Comparison of ENCODE assay signal across 1 cellular context in the genomic region with DNA sequence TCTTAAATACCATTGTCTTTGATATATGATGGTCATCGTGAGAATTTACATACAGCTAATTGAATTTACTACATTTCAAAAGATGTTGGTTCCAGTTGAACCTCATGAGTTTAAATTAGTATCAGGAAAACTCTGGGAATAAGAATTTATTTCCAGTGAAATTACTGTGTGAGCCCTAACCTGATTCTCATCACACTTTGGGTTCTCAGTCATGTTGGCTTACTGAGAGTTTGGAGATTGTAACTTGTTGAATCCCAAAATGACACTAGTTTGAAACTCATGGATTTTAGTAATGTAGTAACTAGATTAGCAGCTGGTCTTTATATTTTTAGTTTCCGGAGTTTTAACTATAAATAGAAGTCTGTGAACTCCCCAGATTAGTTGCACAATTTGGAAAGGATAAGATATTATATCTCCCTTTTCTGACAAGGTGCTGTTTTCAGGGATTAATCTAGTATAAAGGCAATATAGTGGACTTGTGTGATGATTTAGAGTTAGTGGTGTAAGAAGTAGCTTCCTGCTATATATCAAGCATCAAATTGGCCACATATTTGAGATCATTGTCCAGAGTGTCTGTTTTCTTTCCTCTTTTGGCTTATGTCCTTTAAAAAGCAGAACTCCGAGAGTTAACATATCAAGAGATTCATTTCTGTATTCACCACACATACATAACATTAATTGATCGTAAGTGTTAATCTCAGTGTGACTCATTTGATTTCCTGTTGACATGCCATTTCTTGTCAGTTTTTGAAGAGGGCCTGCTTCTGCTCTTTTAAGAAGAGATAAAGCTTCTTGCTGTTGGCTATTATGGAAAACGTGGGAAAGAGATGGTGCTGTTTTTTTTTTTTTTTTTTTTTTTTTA.
TF ChIP-seq lines count a peak whose summit lies in the region.

No MANE protein-coding gene starts in this region.

TF ChIP-seq in K562, 482 proteins besides CTCF, POLR2A, EP300 and RAD21 (continues in another document):
- TF ChIP-seq KLF16 (IDR thresholded peaks at IDR 0.05), result 0 out of 2 replicates have a peak, but pooled peaks have one; percentile 17
- peak; percentile 88 for TF ChIP-seq MEF2D (tag; conservative IDR thresholded peaks at IDR 0.05; ENCODE audit: low read depth)
- peak; percentile 75 for TF ChIP-seq ZNF384 (IDR thresholded peaks at IDR 0.05; ENCODE audit: low read depth, low read length)
- TF ChIP-seq GABPB2 (CRISPR knock-in tag; conservative IDR thresholded peaks at IDR 0.05), result no peak
- peak in 1 of 2 experiments; percentile 18; a peak in 1 of 4 replicates for TF ChIP-seq KDM1A (IDR thresholded peaks at IDR 0.05)
- TF ChIP-seq MEF2A (IDR thresholded peaks at IDR 0.05; ENCODE audit: control insufficient read depth, low read depth, low read length), result peak; percentile 89; the same call in 1 of the 2 replicates
- no peak for TF ChIP-seq BRD4 (IDR thresholded peaks at IDR 0.05)
- no peak for TF ChIP-seq SAFB (IDR thresholded peaks at IDR 0.05; ENCODE audit: borderline replicate concordance, low read depth, low read length)
- TF ChIP-seq, protein P1, sequence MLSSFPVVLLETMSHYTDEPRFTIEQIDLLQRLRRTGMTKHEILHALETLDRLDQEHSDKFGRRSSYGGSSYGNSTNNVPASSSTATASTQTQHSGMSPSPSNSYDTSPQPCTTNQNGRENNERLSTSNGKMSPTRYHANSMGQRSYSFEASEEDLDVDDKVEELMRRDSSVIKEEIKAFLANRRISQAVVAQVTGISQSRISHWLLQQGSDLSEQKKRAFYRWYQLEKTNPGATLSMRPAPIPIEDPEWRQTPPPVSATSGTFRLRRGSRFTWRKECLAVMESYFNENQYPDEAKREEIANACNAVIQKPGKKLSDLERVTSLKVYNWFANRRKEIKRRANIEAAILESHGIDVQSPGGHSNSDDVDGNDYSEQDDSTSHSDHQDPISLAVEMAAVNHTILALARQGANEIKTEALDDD (IDR thresholded peaks at IDR 0.05), result peak; percentile 79
- no peak for TF ChIP-seq BACH1 (tag; IDR thresholded peaks at IDR 0.05)
- TF ChIP-seq PHF20 (IDR thresholded peaks at IDR 0.05; ENCODE audit: partially characterized antibody), result no peak
- TF ChIP-seq MTA1 (IDR thresholded peaks at IDR 0.05; ENCODE audit: borderline replicate concordance), result no peak
- TF ChIP-seq STAT5A (IDR thresholded peaks at IDR 0.05; ENCODE audit: borderline replicate concordance, low read length), result peak; percentile 13; the same call in 1 of the 2 replicates
- no peak for TF ChIP-seq NEUROD1 (IDR thresholded peaks at IDR 0.05; ENCODE audit: borderline replicate concordance, low read depth, low read length, partially characterized antibody)
- peak; percentile 70; the same call in 1 of the 2 replicates for TF ChIP-seq ARID3A (IDR thresholded peaks at IDR 0.05; ENCODE audit: borderline replicate concordance, low read depth, low read length)
- peak; percentile 30 for TF ChIP-seq HDAC3 (IDR thresholded peaks at IDR 0.05; ENCODE audit: borderline replicate concordance, partially characterized antibody)
- no peak for TF ChIP-seq RBM22 (IDR thresholded peaks at IDR 0.05; ENCODE audit: low read depth, low read length, poor library complexity, severe bottlenecking)
- 0 out of 2 replicates have a peak, but pooled peaks have one; percentile 16 for TF ChIP-seq ILF3 (IDR thresholded peaks at IDR 0.05; ENCODE audit: borderline replicate concordance)
- TF ChIP-seq CBFB (CRISPR knock-in tag; IDR thresholded peaks at IDR 0.05), result no peak
- TF ChIP-seq SMARCE1 (IDR thresholded peaks at IDR 0.05), result peak; percentile 52; the same call in 1 of the 2 replicates
- TF ChIP-seq ARID1B (IDR thresholded peaks at IDR 0.05), result peak; percentile 64
- TF ChIP-seq, protein P2, sequence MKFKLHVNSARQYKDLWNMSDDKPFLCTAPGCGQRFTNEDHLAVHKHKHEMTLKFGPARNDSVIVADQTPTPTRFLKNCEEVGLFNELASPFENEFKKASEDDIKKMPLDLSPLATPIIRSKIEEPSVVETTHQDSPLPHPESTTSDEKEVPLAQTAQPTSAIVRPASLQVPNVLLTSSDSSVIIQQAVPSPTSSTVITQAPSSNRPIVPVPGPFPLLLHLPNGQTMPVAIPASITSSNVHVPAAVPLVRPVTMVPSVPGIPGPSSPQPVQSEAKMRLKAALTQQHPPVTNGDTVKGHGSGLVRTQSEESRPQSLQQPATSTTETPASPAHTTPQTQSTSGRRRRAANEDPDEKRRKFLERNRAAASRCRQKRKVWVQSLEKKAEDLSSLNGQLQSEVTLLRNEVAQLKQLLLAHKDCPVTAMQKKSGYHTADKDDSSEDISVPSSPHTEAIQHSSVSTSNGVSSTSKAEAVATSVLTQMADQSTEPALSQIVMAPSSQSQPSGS (CRISPR knock-in tag; IDR thresholded peaks at IDR 0.05), result no peak
- TF ChIP-seq RBBP5 (IDR thresholded peaks at IDR 0.05; ENCODE audit: borderline replicate concordance, insufficient read depth, low read length, poor library complexity, severe bottlenecking), result no peak
- no peak for TF ChIP-seq IRF1 (CRISPR knock-in tag; IDR thresholded peaks at IDR 0.05; ENCODE audit: borderline replicate concordance)
- TF ChIP-seq, protein P3, sequence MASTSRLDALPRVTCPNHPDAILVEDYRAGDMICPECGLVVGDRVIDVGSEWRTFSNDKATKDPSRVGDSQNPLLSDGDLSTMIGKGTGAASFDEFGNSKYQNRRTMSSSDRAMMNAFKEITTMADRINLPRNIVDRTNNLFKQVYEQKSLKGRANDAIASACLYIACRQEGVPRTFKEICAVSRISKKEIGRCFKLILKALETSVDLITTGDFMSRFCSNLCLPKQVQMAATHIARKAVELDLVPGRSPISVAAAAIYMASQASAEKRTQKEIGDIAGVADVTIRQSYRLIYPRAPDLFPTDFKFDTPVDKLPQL (IDR thresholded peaks at IDR 0.05; ENCODE audit: extremely low read depth, insufficient read length), result no peak
- no peak for TF ChIP-seq ESRRB (CRISPR knock-in tag; IDR thresholded peaks at IDR 0.05; ENCODE audit: borderline replicate concordance)
- TF ChIP-seq ZNF436 (CRISPR knock-in tag; IDR thresholded peaks at IDR 0.05), result no peak
- TF ChIP-seq ELF4 (CRISPR knock-in tag; IDR thresholded peaks at IDR 0.05), result no peak
- no peak for TF ChIP-seq ZMIZ1 (IDR thresholded peaks at IDR 0.05; ENCODE audit: low read depth in 2 of 2, low read length in 2 of 2)
- TF ChIP-seq ZNF146 (CRISPR knock-in tag; IDR thresholded peaks at IDR 0.05; ENCODE audit: unreplicated experiment), result no peak
- no peak for TF ChIP-seq PBX2 (CRISPR knock-in tag; IDR thresholded peaks at IDR 0.05; ENCODE audit: low read depth)
- 0 out of 2 replicates have a peak, but pooled peaks have one; percentile 39 for TF ChIP-seq PBX2 (tag; conservative IDR thresholded peaks at IDR 0.05; ENCODE audit: low read depth)
- TF ChIP-seq ETV1 (tag; conservative IDR thresholded peaks at IDR 0.05; ENCODE audit: low read depth), result 0 out of 2 replicates have a peak, but pooled peaks have one; percentile 10
- TF ChIP-seq, protein P4, sequence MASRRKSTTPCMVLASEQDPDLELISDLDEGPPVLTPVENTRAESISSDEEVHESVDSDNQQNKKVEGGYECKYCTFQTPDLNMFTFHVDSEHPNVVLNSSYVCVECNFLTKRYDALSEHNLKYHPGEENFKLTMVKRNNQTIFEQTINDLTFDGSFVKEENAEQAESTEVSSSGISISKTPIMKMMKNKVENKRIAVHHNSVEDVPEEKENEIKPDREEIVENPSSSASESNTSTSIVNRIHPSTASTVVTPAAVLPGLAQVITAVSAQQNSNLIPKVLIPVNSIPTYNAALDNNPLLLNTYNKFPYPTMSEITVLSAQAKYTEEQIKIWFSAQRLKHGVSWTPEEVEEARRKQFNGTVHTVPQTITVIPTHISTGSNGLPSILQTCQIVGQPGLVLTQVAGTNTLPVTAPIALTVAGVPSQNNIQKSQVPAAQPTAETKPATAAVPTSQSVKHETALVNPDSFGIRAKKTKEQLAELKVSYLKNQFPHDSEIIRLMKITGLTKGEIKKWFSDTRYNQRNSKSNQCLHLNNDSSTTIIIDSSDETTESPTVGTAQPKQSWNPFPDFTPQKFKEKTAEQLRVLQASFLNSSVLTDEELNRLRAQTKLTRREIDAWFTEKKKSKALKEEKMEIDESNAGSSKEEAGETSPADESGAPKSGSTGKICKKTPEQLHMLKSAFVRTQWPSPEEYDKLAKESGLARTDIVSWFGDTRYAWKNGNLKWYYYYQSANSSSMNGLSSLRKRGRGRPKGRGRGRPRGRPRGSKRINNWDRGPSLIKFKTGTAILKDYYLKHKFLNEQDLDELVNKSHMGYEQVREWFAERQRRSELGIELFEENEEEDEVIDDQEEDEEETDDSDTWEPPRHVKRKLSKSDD (conservative IDR thresholded peaks at IDR 0.05; ENCODE audit: low read length), result no peak
- no peak for TF ChIP-seq HMG20B (CRISPR knock-in tag; IDR thresholded peaks at IDR 0.05)
